9 cellular contexts compared by ENCODE assay signal in genomic region chr16:87286839-87287626, GRCh38.
"Had no signal": no experiment of that assay in that cellular context is flagged by ENCODE, and none has a peak within 500 bp of the region (broad histone marks: within the 10 kb centered on the region; RNA-seq: fewer than 3 reads in every experiment).

No MANE protein-coding gene starts in this region.

- H3K4me1 ChIP-seq: HAP-1 had no signal

- H3K4me2 ChIP-seq: KMS-11 had no signal

- H3K27ac ChIP-seq: GM23248, HL-60, KMS-11 had no signal

- H3K9ac ChIP-seq: GM23248, KMS-11 had no signal

- H2AFZ ChIP-seq: GM23248 had no signal

- H3K9me3 ChIP-seq: HAP-1 had no signal

- ATAC-seq: HCT116 had no signal

- DNase-seq: GM23248, GOT3, H7, IMR-90, KBM-7 had no signal

- H3K4me3 ChIP-seq: GM23248, HAP-1 had no signal

- H3K36me3 ChIP-seq: HAP-1 had no signal
